ENCODE assay signal across 1 cellular context in genomic region chr19:10420444-10421239, GRCh38.
TF ChIP-seq lines count a peak whose summit lies in the region.

PDE4A (plus strand) TSS chr19:10420538; CDS start chr19:10420765, 227 bp downstream.

TF ChIP-seq in K562, 482 proteins besides CTCF, POLR2A, EP300 and RAD21 (continued from another document and continues in another):
- TF ChIP-seq, protein P1, sequence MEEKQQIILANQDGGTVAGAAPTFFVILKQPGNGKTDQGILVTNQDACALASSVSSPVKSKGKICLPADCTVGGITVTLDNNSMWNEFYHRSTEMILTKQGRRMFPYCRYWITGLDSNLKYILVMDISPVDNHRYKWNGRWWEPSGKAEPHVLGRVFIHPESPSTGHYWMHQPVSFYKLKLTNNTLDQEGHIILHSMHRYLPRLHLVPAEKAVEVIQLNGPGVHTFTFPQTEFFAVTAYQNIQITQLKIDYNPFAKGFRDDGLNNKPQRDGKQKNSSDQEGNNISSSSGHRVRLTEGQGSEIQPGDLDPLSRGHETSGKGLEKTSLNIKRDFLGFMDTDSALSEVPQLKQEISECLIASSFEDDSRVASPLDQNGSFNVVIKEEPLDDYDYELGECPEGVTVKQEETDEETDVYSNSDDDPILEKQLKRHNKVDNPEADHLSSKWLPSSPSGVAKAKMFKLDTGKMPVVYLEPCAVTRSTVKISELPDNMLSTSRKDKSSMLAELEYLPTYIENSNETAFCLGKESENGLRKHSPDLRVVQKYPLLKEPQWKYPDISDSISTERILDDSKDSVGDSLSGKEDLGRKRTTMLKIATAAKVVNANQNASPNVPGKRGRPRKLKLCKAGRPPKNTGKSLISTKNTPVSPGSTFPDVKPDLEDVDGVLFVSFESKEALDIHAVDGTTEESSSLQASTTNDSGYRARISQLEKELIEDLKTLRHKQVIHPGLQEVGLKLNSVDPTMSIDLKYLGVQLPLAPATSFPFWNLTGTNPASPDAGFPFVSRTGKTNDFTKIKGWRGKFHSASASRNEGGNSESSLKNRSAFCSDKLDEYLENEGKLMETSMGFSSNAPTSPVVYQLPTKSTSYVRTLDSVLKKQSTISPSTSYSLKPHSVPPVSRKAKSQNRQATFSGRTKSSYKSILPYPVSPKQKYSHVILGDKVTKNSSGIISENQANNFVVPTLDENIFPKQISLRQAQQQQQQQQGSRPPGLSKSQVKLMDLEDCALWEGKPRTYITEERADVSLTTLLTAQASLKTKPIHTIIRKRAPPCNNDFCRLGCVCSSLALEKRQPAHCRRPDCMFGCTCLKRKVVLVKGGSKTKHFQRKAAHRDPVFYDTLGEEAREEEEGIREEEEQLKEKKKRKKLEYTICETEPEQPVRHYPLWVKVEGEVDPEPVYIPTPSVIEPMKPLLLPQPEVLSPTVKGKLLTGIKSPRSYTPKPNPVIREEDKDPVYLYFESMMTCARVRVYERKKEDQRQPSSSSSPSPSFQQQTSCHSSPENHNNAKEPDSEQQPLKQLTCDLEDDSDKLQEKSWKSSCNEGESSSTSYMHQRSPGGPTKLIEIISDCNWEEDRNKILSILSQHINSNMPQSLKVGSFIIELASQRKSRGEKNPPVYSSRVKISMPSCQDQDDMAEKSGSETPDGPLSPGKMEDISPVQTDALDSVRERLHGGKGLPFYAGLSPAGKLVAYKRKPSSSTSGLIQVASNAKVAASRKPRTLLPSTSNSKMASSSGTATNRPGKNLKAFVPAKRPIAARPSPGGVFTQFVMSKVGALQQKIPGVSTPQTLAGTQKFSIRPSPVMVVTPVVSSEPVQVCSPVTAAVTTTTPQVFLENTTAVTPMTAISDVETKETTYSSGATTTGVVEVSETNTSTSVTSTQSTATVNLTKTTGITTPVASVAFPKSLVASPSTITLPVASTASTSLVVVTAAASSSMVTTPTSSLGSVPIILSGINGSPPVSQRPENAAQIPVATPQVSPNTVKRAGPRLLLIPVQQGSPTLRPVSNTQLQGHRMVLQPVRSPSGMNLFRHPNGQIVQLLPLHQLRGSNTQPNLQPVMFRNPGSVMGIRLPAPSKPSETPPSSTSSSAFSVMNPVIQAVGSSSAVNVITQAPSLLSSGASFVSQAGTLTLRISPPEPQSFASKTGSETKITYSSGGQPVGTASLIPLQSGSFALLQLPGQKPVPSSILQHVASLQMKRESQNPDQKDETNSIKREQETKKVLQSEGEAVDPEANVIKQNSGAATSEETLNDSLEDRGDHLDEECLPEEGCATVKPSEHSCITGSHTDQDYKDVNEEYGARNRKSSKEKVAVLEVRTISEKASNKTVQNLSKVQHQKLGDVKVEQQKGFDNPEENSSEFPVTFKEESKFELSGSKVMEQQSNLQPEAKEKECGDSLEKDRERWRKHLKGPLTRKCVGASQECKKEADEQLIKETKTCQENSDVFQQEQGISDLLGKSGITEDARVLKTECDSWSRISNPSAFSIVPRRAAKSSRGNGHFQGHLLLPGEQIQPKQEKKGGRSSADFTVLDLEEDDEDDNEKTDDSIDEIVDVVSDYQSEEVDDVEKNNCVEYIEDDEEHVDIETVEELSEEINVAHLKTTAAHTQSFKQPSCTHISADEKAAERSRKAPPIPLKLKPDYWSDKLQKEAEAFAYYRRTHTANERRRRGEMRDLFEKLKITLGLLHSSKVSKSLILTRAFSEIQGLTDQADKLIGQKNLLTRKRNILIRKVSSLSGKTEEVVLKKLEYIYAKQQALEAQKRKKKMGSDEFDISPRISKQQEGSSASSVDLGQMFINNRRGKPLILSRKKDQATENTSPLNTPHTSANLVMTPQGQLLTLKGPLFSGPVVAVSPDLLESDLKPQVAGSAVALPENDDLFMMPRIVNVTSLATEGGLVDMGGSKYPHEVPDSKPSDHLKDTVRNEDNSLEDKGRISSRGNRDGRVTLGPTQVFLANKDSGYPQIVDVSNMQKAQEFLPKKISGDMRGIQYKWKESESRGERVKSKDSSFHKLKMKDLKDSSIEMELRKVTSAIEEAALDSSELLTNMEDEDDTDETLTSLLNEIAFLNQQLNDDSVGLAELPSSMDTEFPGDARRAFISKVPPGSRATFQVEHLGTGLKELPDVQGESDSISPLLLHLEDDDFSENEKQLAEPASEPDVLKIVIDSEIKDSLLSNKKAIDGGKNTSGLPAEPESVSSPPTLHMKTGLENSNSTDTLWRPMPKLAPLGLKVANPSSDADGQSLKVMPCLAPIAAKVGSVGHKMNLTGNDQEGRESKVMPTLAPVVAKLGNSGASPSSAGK (IDR thresholded peaks at IDR 0.05) = no peak
- TF ChIP-seq ZBTB34 (CRISPR knock-in tag; IDR thresholded peaks at IDR 0.05) = no peak
- TF ChIP-seq HDAC3 (IDR thresholded peaks at IDR 0.05; ENCODE audit: borderline replicate concordance, partially characterized antibody) = no peak
- peak; percentile 60 for TF ChIP-seq CCNT2 (IDR thresholded peaks at IDR 0.05; ENCODE audit: borderline replicate concordance, extremely low read depth, insufficient read length, low read depth, low read length)
- no peak for TF ChIP-seq FOS (IDR thresholded peaks at IDR 0.05; ENCODE audit: extremely low read depth, insufficient read length)
- TF ChIP-seq CEBPB (tag; IDR thresholded peaks at IDR 0.05) = no peak
- TF ChIP-seq ZNF431 (CRISPR knock-in tag; IDR thresholded peaks at IDR 0.05) = no peak
- no peak for TF ChIP-seq ZFP36 (IDR thresholded peaks at IDR 0.05; ENCODE audit: low read depth, low read length, partially characterized antibody)
- TF ChIP-seq DACH1 (IDR thresholded peaks at IDR 0.05; ENCODE audit: partially characterized antibody) = no peak
- TF ChIP-seq ELK1 (CRISPR knock-in tag; IDR thresholded peaks at IDR 0.05) = no peak
- TF ChIP-seq SMARCA4 (IDR thresholded peaks at IDR 0.05) = peak; percentile 42; the same call in 1 of the 2 replicates
- no peak for TF ChIP-seq HOXB6 (CRISPR knock-in tag; IDR thresholded peaks at IDR 0.05; ENCODE audit: borderline replicate concordance)
- TF ChIP-seq SOX6 (IDR thresholded peaks at IDR 0.05) = no peak
- TF ChIP-seq ZNF785 (CRISPR knock-in tag; IDR thresholded peaks at IDR 0.05) = no peak
- TF ChIP-seq HNRNPL (IDR thresholded peaks at IDR 0.05; ENCODE audit: low read depth, low read length) = peak; percentile 81
- no peak for TF ChIP-seq PPARD (CRISPR knock-in tag; IDR thresholded peaks at IDR 0.05)
- no peak for TF ChIP-seq NFIX (CRISPR knock-in tag; IDR thresholded peaks at IDR 0.05; ENCODE audit: low read depth)
- no peak for TF ChIP-seq FOXJ3 (CRISPR knock-in tag; IDR thresholded peaks at IDR 0.05)
- TF ChIP-seq RFX5 (IDR thresholded peaks at IDR 0.05; ENCODE audit: low read depth, low read length) = no peak
- TF ChIP-seq ZNF398 (CRISPR knock-in tag; IDR thresholded peaks at IDR 0.05) = no peak
- TF ChIP-seq NFE2L1 (tag; IDR thresholded peaks at IDR 0.05; ENCODE audit: borderline replicate concordance, low read depth) = no peak
- TF ChIP-seq SAP30 (IDR thresholded peaks at IDR 0.05; ENCODE audit: borderline replicate concordance, insufficient read depth, low read depth, low read length, poor library complexity, severe bottlenecking) = no peak
- TF ChIP-seq PBX2 (CRISPR knock-in tag; IDR thresholded peaks at IDR 0.05; ENCODE audit: low read depth) = no peak
- TF ChIP-seq PBX2 (tag; conservative IDR thresholded peaks at IDR 0.05; ENCODE audit: low read depth) = no peak
- no peak for TF ChIP-seq SRSF7 (optimal IDR thresholded peaks at IDR 0.05; ENCODE audit: low read depth, low read length)
- TF ChIP-seq, protein P2, sequence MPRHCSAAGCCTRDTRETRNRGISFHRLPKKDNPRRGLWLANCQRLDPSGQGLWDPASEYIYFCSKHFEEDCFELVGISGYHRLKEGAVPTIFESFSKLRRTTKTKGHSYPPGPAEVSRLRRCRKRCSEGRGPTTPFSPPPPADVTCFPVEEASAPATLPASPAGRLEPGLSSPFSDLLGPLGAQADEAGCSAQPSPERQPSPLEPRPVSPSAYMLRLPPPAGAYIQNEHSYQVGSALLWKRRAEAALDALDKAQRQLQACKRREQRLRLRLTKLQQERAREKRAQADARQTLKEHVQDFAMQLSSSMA (CRISPR knock-in tag; IDR thresholded peaks at IDR 0.05) = no peak
- no peak for TF ChIP-seq DIDO1 (tag; IDR thresholded peaks at IDR 0.05; ENCODE audit: low read depth)
- TF ChIP-seq NCOA1 (IDR thresholded peaks at IDR 0.05; ENCODE audit: low read depth) = no peak
- TF ChIP-seq PHF8 (IDR thresholded peaks at IDR 0.05; ENCODE audit: borderline replicate concordance, low read length) = peak; percentile 40; the same call in 1 of the 2 replicates
- TF ChIP-seq U2AF1 (optimal IDR thresholded peaks at IDR 0.05; ENCODE audit: low read depth, low read length) = peak; percentile 84
- TF ChIP-seq, protein P3, sequence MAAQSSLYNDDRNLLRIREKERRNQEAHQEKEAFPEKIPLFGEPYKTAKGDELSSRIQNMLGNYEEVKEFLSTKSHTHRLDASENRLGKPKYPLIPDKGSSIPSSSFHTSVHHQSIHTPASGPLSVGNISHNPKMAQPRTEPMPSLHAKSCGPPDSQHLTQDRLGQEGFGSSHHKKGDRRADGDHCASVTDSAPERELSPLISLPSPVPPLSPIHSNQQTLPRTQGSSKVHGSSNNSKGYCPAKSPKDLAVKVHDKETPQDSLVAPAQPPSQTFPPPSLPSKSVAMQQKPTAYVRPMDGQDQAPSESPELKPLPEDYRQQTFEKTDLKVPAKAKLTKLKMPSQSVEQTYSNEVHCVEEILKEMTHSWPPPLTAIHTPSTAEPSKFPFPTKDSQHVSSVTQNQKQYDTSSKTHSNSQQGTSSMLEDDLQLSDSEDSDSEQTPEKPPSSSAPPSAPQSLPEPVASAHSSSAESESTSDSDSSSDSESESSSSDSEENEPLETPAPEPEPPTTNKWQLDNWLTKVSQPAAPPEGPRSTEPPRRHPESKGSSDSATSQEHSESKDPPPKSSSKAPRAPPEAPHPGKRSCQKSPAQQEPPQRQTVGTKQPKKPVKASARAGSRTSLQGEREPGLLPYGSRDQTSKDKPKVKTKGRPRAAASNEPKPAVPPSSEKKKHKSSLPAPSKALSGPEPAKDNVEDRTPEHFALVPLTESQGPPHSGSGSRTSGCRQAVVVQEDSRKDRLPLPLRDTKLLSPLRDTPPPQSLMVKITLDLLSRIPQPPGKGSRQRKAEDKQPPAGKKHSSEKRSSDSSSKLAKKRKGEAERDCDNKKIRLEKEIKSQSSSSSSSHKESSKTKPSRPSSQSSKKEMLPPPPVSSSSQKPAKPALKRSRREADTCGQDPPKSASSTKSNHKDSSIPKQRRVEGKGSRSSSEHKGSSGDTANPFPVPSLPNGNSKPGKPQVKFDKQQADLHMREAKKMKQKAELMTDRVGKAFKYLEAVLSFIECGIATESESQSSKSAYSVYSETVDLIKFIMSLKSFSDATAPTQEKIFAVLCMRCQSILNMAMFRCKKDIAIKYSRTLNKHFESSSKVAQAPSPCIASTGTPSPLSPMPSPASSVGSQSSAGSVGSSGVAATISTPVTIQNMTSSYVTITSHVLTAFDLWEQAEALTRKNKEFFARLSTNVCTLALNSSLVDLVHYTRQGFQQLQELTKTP (IDR thresholded peaks at IDR 0.05; ENCODE audit: low read depth in 1 of 2, partially characterized antibody in 2 of 2) = no peak
- TF ChIP-seq DPF2 (IDR thresholded peaks at IDR 0.05) = no peak
- TF ChIP-seq EZH2 (IDR thresholded peaks at IDR 0.05; ENCODE audit: borderline replicate concordance, low read depth, low read length) = no peak
- no peak for TF ChIP-seq RNF2 (IDR thresholded peaks at IDR 0.05)
